Comparison of ENCODE assay signal across 8 cellular contexts in the genomic region with DNA sequence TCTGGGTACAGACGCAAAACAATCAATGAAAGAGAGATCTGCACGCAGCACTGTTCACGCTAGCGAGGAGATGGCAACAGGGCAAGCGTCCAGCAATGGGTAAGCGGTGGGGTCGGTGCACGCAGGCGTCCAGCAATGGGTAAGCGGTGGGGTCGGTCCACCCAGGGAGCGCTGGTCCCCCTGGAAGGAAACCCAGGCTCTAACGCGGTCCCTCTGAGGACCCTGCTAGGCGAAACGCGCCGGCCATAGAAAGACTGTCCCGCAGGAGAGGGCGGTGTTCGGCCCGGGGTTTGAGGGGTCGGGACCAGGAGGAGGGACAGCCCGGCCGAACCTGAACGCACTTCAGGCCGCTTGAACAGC. TPM values are rescaled to one million over a fixed set of nuclear protein-coding genes. Genes with fewer than 3 reads are reported as not detected.
DNase-seq lines count a peak whose midpoint lies in the region; ATAC-seq and TF ChIP-seq lines count a peak whose summit lies in the region.

No MANE protein-coding gene starts in this region.

- H3K4me3 Mint-ChIP-seq in central memory CD8-positive, alpha-beta T cell: peak overlapping the region; percentile 84

- 5% methylated on average over 27 of the region's 27 CpGs for WGBS in HUES64
- 1 to 2% methylated on average over 27 of the region's 27 CpGs for WGBS in lung, 2 donors
- WGBS in upper lobe of left lung, 2 donors: 2 to 6% methylated on average over 10 to 26 of the region's 27 CpGs

- peak overlapping the region; percentile 90 for H3K27ac Mint-ChIP-seq in central memory CD8-positive, alpha-beta T cell (ENCODE audit: low read depth)

- H3K9ac ChIP-seq in ES-I3 (ENCODE audit: low read depth, low read length): peak overlapping the region; percentile 69
- peak overlapping the region; percentile 87 for H3K9ac ChIP-seq in HUES64 (ENCODE audit: low read depth, low read length)

- H3K36me3 Mint-ChIP-seq in central memory CD8-positive, alpha-beta T cell (ENCODE audit: insufficient read depth): peaks cover 9% of the 10 kb centered on the region

- no peaks in the 10 kb centered on the region for H3K27me3 Mint-ChIP-seq in central memory CD8-positive, alpha-beta T cell

- H3K27me3 ChIP-seq in HUES64 (ENCODE audit: insufficient read depth, low read length) (no peaks in the 10 kb centered on the region), lung (ENCODE audit: control insufficient read depth, insufficient read depth) (no peaks in the 10 kb centered on the region), upper lobe of left lung (no peaks in the 10 kb centered on the region)

- H3K36me3 ChIP-seq in ES-I3 (ENCODE audit: insufficient read depth, low read length): no peaks in the 10 kb centered on the region
- peaks cover 12% of the 10 kb centered on the region for H3K36me3 ChIP-seq in HUES64 (ENCODE audit: insufficient read depth, low read length)
- H3K36me3 ChIP-seq in lung (ENCODE audit: control insufficient read depth in 2 of 2, insufficient read depth in 2 of 2, low read length in 2 of 2): peaks cover 0 to 4% of the 10 kb centered on the region in 2 donors
- peaks cover 0 to 4% (median 3%) of the 10 kb centered on the region in 4 donors for H3K36me3 ChIP-seq in upper lobe of left lung

- no peaks in the 10 kb centered on the region for H3K9me3 ChIP-seq in ES-I3 (ENCODE audit: control insufficient read depth, insufficient read depth, low read length)
- no peaks in the 10 kb centered on the region for H3K9me3 ChIP-seq in HUES64 (ENCODE audit: insufficient read depth, low read depth, low read length)
- peaks cover 0 to 4% of the 10 kb centered on the region in 2 donors for H3K9me3 ChIP-seq in lung (ENCODE audit: control insufficient read depth in 2 of 2, insufficient read depth in 1 of 2, low read length in 1 of 2)
- H3K9me3 ChIP-seq in upper lobe of left lung: no peaks in the 10 kb centered on the region

- peaks cover 6% of the 10 kb centered on the region for H3K9me3 Mint-ChIP-seq in central memory CD8-positive, alpha-beta T cell

- peaks cover 15% of the 10 kb centered on the region for H3K4me1 Mint-ChIP-seq in central memory CD8-positive, alpha-beta T cell

- no peak for DNase-seq in central memory CD8-positive, alpha-beta T cell (ENCODE audit: low spot score in 2 of 2)
- DNase-seq in lung (ENCODE audit: low spot score) (no peak), upper lobe of left lung (no peak), DMS 273 treated with DMSO at 0.1 percent for 48 hours (lab: John Stamatoyannopoulos, UW) (no peak), globus pallidus (ENCODE audit: low spot score) (no peak)

- H3K4me3 ChIP-seq in HUES64 (ENCODE audit: low read length): peak overlapping the region; percentile 81
- H3K4me3 ChIP-seq in lung: peak overlapping the region; percentile 78
- H3K4me3 ChIP-seq in upper lobe of left lung: peak overlapping the region; percentile 55 to 99 (median 96)

- ATAC-seq in GM21529 (IDR thresholded peaks at IDR 0.05; ENCODE audit: unreplicated experiment) (peak; percentile 31), lung (ENCODE audit: insufficient read depth, low FRiP score) (peak; percentile 28), upper lobe of left lung (ENCODE audit: low FRiP score in 2 of 2) (peak; percentile 24 to 48)
- no peak for ATAC-seq in central memory CD8-positive, alpha-beta T cell (replicated peaks; ENCODE audit: extremely low read depth, poor library complexity, severe bottlenecking)

- no peak for TF ChIP-seq EP300 in upper lobe of left lung (IDR thresholded peaks at IDR 0.05)

- no peak for TF ChIP-seq POLR2A in upper lobe of left lung (IDR thresholded peaks at IDR 0.05)

- H3K4me1 ChIP-seq in ES-I3 (ENCODE audit: insufficient read depth, low read length) (no peaks in the 10 kb centered on the region), HUES64 (ENCODE audit: insufficient read depth, low read length) (peaks cover 5% of the 10 kb centered on the region; the same call in 1 of the 2 replicates), lung (ENCODE audit: control insufficient read depth in 2 of 2, insufficient read depth in 2 of 2, low read length in 2 of 2) (peaks cover 0 to 5% of the 10 kb centered on the region in 2 donors), upper lobe of left lung (peaks cover 13 to 25% (median 21%) of the 10 kb centered on the region in 4 donors)

- TF ChIP-seq CTCF in lung (IDR thresholded peaks at IDR 0.05; ENCODE audit: control extremely low read depth, extremely low read depth) (no peak), upper lobe of left lung (IDR thresholded peaks at IDR 0.05) (no peak)

- H3K27ac ChIP-seq in HUES64 (ENCODE audit: low read depth, low read length) (peak overlapping the region; percentile 81), lung (ENCODE audit: low read depth in 1 of 2, low read length in 1 of 2) (peak overlapping the region; percentile 50 to 73), upper lobe of left lung (peak overlapping the region; percentile 49 to 85 (median 72))

RNA-seq across cellular contexts. Expression of gene PGAM5, which starts 0.6 kb away (rescaled TPM):
- polyA plus RNA-seq in HUES64 (2013, experiment 1 of 2): 53.0 TPM
- polyA plus RNA-seq in HUES64 (2013, experiment 2 of 2): 43.5 TPM
- total RNA-seq in lung (10 to 100 TPM; 11.0 to 32.4 TPM), upper lobe of left lung (10 to 100 TPM; 16.8 to 38.6 (median 23.3) TPM)
- polyA plus RNA-seq in lung: 10 to 100 TPM; 22.4 to 23.9 TPM

RNA-seq across cellular contexts. Expression of gene PXMP2, which starts 22.7 kb away (rescaled TPM):
- 17.2 TPM for polyA plus RNA-seq in HUES64 (2013, experiment 1 of 2)
- 17.8 TPM for polyA plus RNA-seq in HUES64 (2013, experiment 2 of 2)
- 10 to 100 TPM; 13.1 to 15.3 TPM for total RNA-seq in lung
- polyA plus RNA-seq in lung: 10 to 100 TPM in 1 of 2 donors, 1 to 10 TPM in 1; 5.6 to 13.3 TPM
- 10 to 100 TPM; 16.8 to 41.7 (median 20.9) TPM for total RNA-seq in upper lobe of left lung

RNA-seq across cellular contexts. Expression of gene POLE, which starts 22.9 kb away (rescaled TPM):
- 72.0 TPM for polyA plus RNA-seq in HUES64 (2013, experiment 1 of 2)
- 61.9 TPM for polyA plus RNA-seq in HUES64 (2013, experiment 2 of 2)
- total RNA-seq in lung: 10 to 100 TPM; 28.7 to 49.9 TPM
- polyA plus RNA-seq in lung: 10 to 100 TPM in 1 of 2 donors, 1 to 10 TPM in 1; 9.3 to 22.0 TPM
- 100 to 1,000 TPM in 1 of 6 donors, 10 to 100 TPM in 5; 16.6 to 228 (median 26.2) TPM for total RNA-seq in upper lobe of left lung

RNA-seq across cellular contexts. Expression of gene ANKLE2, which starts 51.6 kb away (rescaled TPM):
- polyA plus RNA-seq in HUES64 (2013, experiment 1 of 2): 37.5 TPM
- 34.0 TPM for polyA plus RNA-seq in HUES64 (2013, experiment 2 of 2)
- total RNA-seq in lung (10 to 100 TPM; 54.2 to 60.5 TPM), upper lobe of left lung (100 to 1,000 TPM in 2 of 6 donors, 10 to 100 TPM in 4; 44.3 to 153 (median 78.0) TPM)
- 10 to 100 TPM; 35.9 to 37.7 TPM for polyA plus RNA-seq in lung
